In genomic region chr9:8855046-8855445, GRCh38 we compare ENCODE assay signal across 9 cellular contexts.
DNase-seq lines count a peak whose midpoint lies in the region; ATAC-seq and TF ChIP-seq lines count a peak whose summit lies in the region.
"Had no signal": no experiment of that assay in that cellular context is flagged by ENCODE, and none has a peak within 500 bp of the region (broad histone marks: within the 10 kb centered on the region; RNA-seq: fewer than 3 reads in every experiment).

No MANE protein-coding gene starts in this region.

- DNase-seq in NCI-H510A treated with DMSO at 0.1 percent for 48 hours (lab: John Stamatoyannopoulos, UW): peak; percentile 2
- DNase-seq in NCI-H510A (lab: John Stamatoyannopoulos, UW): no peak
- no peak for DNase-seq in RWPE2 (ENCODE audit: low spot score)
- DNase-seq in foreskin keratinocyte: no peak
- peak in 1 of 49 donors; percentile 43 for DNase-seq in substantia nigra (lab: John Stamatoyannopoulos, UW)

- H3K36me3 ChIP-seq in RWPE2 (ENCODE audit: low read depth): no peaks in the 10 kb centered on the region
- H3K36me3 ChIP-seq: SJSA1 had no signal

- peaks cover 70% of the 10 kb centered on the region for H3K27me3 ChIP-seq in RWPE2 (ENCODE audit: insufficient read depth, poor library complexity, severe bottlenecking)
- H3K27me3 ChIP-seq in foreskin keratinocyte: peaks cover 63% of the 10 kb centered on the region
- H3K27me3 ChIP-seq: SJSA1 had no signal

- peak; percentile 21 for TF ChIP-seq CTCF in RWPE2 (IDR thresholded peaks at IDR 0.05; ENCODE audit: poor library complexity, severe bottlenecking)
- peak; percentile 46 for TF ChIP-seq CTCF in foreskin keratinocyte (conservative IDR thresholded peaks at IDR 0.05)

- H3K9me3 ChIP-seq in RWPE2 (ENCODE audit: severe bottlenecking): no peaks in the 10 kb centered on the region
- H3K9me3 ChIP-seq: SJSA1 had no signal

- no peak overlapping the region for H3K27ac ChIP-seq in RWPE2 (ENCODE audit: poor library complexity, severe bottlenecking)
- no peak overlapping the region for H3K27ac ChIP-seq in foreskin keratinocyte
- H3K27ac ChIP-seq in substantia nigra (ENCODE audit: low read depth, low read length, poor library complexity, severe bottlenecking): peak overlapping the region; percentile 24
- H3K27ac ChIP-seq: SJSA1 had no signal

- no peak overlapping the region for H3K4me3 ChIP-seq in RWPE2 (ENCODE audit: severe bottlenecking)
- H3K4me3 ChIP-seq: SJSA1 had no signal

- ATAC-seq in RWPE2 (ENCODE audit: low read depth) (no peak), foreskin keratinocyte (no peak), GM21381 (IDR thresholded peaks at IDR 0.05; ENCODE audit: unreplicated experiment) (no peak), HG02571 (IDR thresholded peaks at IDR 0.05; ENCODE audit: unreplicated experiment) (no peak), GM18520 (IDR thresholded peaks at IDR 0.05; ENCODE audit: unreplicated experiment) (no peak)

- no peaks in the 10 kb centered on the region for H3K4me1 ChIP-seq in RWPE2 (ENCODE audit: insufficient read depth, poor library complexity, severe bottlenecking)
- H3K4me1 ChIP-seq in foreskin keratinocyte: no peaks in the 10 kb centered on the region
- H3K4me1 ChIP-seq: SJSA1 had no signal
